8 cellular contexts compared by ENCODE assay signal in the genomic region with DNA sequence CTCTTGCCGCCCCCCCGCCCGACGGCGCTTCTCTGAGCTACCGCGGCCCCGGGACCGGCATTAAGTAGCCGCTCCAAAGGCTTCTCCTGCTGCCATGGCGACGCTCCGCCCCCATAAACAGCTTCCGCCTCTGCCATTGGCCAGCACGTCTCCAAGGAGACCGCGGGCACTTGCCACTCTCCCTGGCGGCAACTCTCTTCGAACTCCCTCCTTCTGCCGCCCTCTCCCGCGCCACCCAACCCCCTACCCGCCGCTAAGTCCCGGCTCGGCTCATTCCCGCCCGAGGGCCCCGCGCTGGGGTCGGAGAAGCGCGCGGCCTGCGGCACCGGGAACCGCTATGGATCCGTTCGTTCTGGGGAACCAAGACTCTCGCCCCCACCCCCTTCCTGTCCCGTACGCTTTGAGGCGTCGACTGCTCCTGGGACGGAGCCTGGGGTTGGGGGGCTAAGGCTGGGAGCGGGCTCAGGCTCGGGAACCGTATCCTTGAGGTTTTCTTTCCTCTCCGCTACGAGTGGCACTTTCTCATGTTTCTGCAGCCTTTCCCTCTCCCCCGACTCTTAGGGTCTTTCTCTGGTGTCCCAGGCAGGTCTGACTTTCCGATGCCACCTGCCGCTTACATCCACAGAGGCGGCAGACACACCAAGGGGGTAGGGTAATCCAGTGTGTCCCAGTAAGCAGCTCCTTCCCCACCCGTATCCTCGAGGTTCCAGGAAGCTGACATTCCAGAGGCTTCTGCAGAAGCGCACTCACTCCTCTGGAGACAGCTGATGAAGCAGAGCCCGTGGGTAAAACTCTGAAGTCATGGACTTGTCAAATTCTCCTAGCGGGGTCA. TPM values are rescaled to one million over a fixed set of nuclear protein-coding genes. Genes with fewer than 3 reads are reported as not detected.
DNase-seq lines count a peak whose midpoint lies in the region; ATAC-seq and TF ChIP-seq lines count a peak whose summit lies in the region.

A gene with protein sequence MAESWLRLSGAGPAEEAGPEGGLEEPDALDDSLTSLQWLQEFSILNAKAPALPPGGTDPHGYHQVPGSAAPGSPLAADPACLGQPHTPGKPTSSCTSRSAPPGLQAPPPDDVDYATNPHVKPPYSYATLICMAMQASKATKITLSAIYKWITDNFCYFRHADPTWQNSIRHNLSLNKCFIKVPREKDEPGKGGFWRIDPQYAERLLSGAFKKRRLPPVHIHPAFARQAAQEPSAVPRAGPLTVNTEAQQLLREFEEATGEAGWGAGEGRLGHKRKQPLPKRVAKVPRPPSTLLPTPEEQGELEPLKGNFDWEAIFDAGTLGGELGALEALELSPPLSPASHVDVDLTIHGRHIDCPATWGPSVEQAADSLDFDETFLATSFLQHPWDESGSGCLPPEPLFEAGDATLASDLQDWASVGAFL (minus strand): TSS at position 34 of the 832 bp plus-strand sequence. CDS start 850 bp downstream, outside the sequence.

- no peaks in the 10 kb centered on the region for H3K9me3 Mint-ChIP-seq in activated naive CD8-positive, alpha-beta T cell treated with anti-CD3 and anti-CD28 coated beads, Interleukin-2, amount 10 ng/mL, durations not matched to agents 7 days and 5 days

- ATAC-seq in activated naive CD8-positive, alpha-beta T cell treated with anti-CD3 and anti-CD28 coated beads, Interleukin-2, amount 10 ng/mL, durations not matched to agents 7 days and 5 days (ENCODE audit: low read depth) = peak; percentile 55

- H3K4me2 ChIP-seq in SU-DHL-6 (ENCODE audit: low read depth, low read length, poor library complexity, severe bottlenecking) (peak within 1 kb of the TSS; percentile 48), parathyroid adenoma (ENCODE audit: low read length) (peak within 1 kb of the TSS; percentile 66)

- H3K27ac ChIP-seq in HEK293 (ENCODE audit: extremely low read depth, low read depth, low read length) (peak within 1 kb of the TSS; percentile 48; the same call in 1 of the 2 replicates), SU-DHL-6 (ENCODE audit: low read depth, low read length) (no peak within 1 kb of the TSS), parathyroid adenoma (no peak within 1 kb of the TSS), thyroid gland (no peak within 1 kb of the TSS)

- H3K4me3 ChIP-seq in HEK293 (ENCODE audit: low read depth, low read length) (peak within 1 kb of the TSS; percentile 27), SU-DHL-6 (ENCODE audit: insufficient read depth, low read length, poor library complexity, severe bottlenecking) (peak within 1 kb of the TSS; percentile 17), parathyroid adenoma (ENCODE audit: low read depth, low read length) (peak within 1 kb of the TSS; percentile 58), thyroid gland (replicated peaks in 1 of 3) (peak within 1 kb of the TSS in 2 of 3 donors; percentile 25 to 38)

- H3K79me2 ChIP-seq in SU-DHL-6 (ENCODE audit: insufficient read depth, low read length) (no peaks in the 10 kb centered on the region), parathyroid adenoma (no peaks in the 10 kb centered on the region)

- H3K9me3 ChIP-seq in HEK293 (ENCODE audit: control insufficient read depth, insufficient read depth, low read depth, low read length) (no peaks in the 10 kb centered on the region), SU-DHL-6 (ENCODE audit: insufficient read depth, low read length) (no peaks in the 10 kb centered on the region), parathyroid adenoma (ENCODE audit: control insufficient read depth, low read length) (no peaks in the 10 kb centered on the region), thyroid gland (no peaks in the 10 kb centered on the region)

- no peaks in the 10 kb centered on the region for H3F3A ChIP-seq in SU-DHL-6 (ENCODE audit: insufficient read depth)

- peaks cover 5% of the 10 kb centered on the region for H3K27me3 Mint-ChIP-seq in activated naive CD8-positive, alpha-beta T cell treated with anti-CD3 and anti-CD28 coated beads, Interleukin-2, amount 10 ng/mL, durations not matched to agents 7 days and 5 days

- TF ChIP-seq CTCF in HEK293 (tag by site-specific recombination; IDR thresholded peaks at IDR 0.05) (no peak), SU-DHL-6 (IDR thresholded peaks at IDR 0.05; ENCODE audit: insufficient read depth, low read length, poor library complexity, severe bottlenecking) (no peak), parathyroid adenoma (IDR thresholded peaks at IDR 0.05) (no peak), thyroid gland (IDR thresholded peaks at IDR 0.05) (no peak)

- intact Hi-C loops in cardiac septum (cut with DNase I) (no loop called here), thyroid gland (cut with DNase I) (no loop called here)

- POLR2A ChIA-PET in HEK293 (lab: Yijun Ruan, JAX) = interaction anchor here (0.6 to 1.5 kb wide), 4 partner anchors 8 to 133 kb away, joined by 3 to 4 read pairs (median 4); no protein-coding TSS in a partner anchor
- POLR2A ChIA-PET in activated naive CD8-positive, alpha-beta T cell treated with anti-CD3 and anti-CD28 coated beads, Interleukin-2, amount 10 ng/mL, durations not matched to agents 7 days and 5 days (lab: Charles Lee) = interaction anchor here (0.7 to 7.9 kb wide), 14 partner anchors 9 to 138 kb away, joined by 3 to 226 read pairs (median 4); a partner anchor contains a TSS

- H3K4me1 Mint-ChIP-seq in activated naive CD8-positive, alpha-beta T cell treated with anti-CD3 and anti-CD28 coated beads, Interleukin-2, amount 10 ng/mL, durations not matched to agents 7 days and 5 days = peaks cover 51% of the 10 kb centered on the region

- H3K36me3 ChIP-seq in HEK293 (ENCODE audit: control insufficient read depth in 2 of 2, insufficient read depth in 1 of 2, low read length in 2 of 2) (peaks cover 0 to 10% of the 10 kb centered on the region in 2 experiments; a peak in 1 of 3 replicates), SU-DHL-6 (ENCODE audit: low read length) (no peaks in the 10 kb centered on the region), parathyroid adenoma (ENCODE audit: control insufficient read depth, insufficient read depth, low read length) (no peaks in the 10 kb centered on the region), thyroid gland (no peaks in the 10 kb centered on the region)

- H3K27me3 ChIP-seq in SU-DHL-6 (ENCODE audit: low read length) = no peaks in the 10 kb centered on the region
- peaks cover 9% of the 10 kb centered on the region for H3K27me3 ChIP-seq in parathyroid adenoma (ENCODE audit: control insufficient read depth, insufficient read depth, low read length)
- H3K27me3 ChIP-seq in thyroid gland = no peaks in the 10 kb centered on the region

- H3K4me1 ChIP-seq in HEK293 (ENCODE audit: control insufficient read depth, insufficient read depth, low read length) (peaks cover 9% of the 10 kb centered on the region), parathyroid adenoma (peaks cover 6% of the 10 kb centered on the region), thyroid gland (peaks cover 33 to 52% of the 10 kb centered on the region in 2 donors)

- CTCF ChIA-PET in HEK293 (lab: Yijun Ruan, JAX) = interaction anchor here (0.6 to 4.3 kb wide), 7 partner anchors 9 to 87 kb away, joined by 4 to 38 read pairs (median 4); no protein-coding TSS in a partner anchor

- 12 to 13% methylated on average over 26 to 31 of the region's 59 CpGs for WGBS in thyroid gland, 2 donors

- H4K20me1 ChIP-seq in SU-DHL-6 (ENCODE audit: low read depth, low read length) = no peaks in the 10 kb centered on the region

- H3K9me2 ChIP-seq in SU-DHL-6 (replicated peaks; ENCODE audit: insufficient read depth, low read length) = no peaks in the 10 kb centered on the region

- H2AFZ ChIP-seq in SU-DHL-6 (ENCODE audit: low read depth, low read length, severe bottlenecking) (peak within 1 kb of the TSS; percentile 71), parathyroid adenoma (peak within 1 kb of the TSS; percentile 40)

- H3K4me3 Mint-ChIP-seq in activated naive CD8-positive, alpha-beta T cell treated with anti-CD3 and anti-CD28 coated beads, Interleukin-2, amount 10 ng/mL, durations not matched to agents 7 days and 5 days = peak within 1 kb of the TSS; percentile 82

- DNase-seq in DMS153 treated with DMSO at 0.1 percent for 48 hours (lab: John Stamatoyannopoulos, UW; ENCODE audit: unreplicated experiment) (peak; percentile 85), NCI-H128 (lab: John Stamatoyannopoulos, UW; ENCODE audit: unreplicated experiment) (peak; percentile 82), cardiac septum (ENCODE audit: low spot score) (peak; percentile 93), thyroid gland (peak; percentile 94 to 96)
- peak; percentile 95 for DNase-seq in activated naive CD8-positive, alpha-beta T cell treated with anti-CD3 and anti-CD28 coated beads, Interleukin-2, amount 10 ng/mL, durations not matched to agents 7 days and 5 days

- peak within 1 kb of the TSS; percentile 18; the same call in 1 of the 2 replicates for H3K9ac ChIP-seq in SU-DHL-6 (ENCODE audit: low read length)
- H3K9ac ChIP-seq in parathyroid adenoma = no peak within 1 kb of the TSS

- TF ChIP-seq POLR2A in thyroid gland (IDR thresholded peaks at IDR 0.05) = no peak

- H3K27ac Mint-ChIP-seq in activated naive CD8-positive, alpha-beta T cell treated with anti-CD3 and anti-CD28 coated beads, Interleukin-2, amount 10 ng/mL, durations not matched to agents 7 days and 5 days = peak within 1 kb of the TSS; percentile 94

- H3K36me3 Mint-ChIP-seq in activated naive CD8-positive, alpha-beta T cell treated with anti-CD3 and anti-CD28 coated beads, Interleukin-2, amount 10 ng/mL, durations not matched to agents 7 days and 5 days = peaks cover 5% of the 10 kb centered on the region

TF ChIP-seq in HEK293, 187 proteins besides CTCF, POLR2A, EP300 and RAD21 (continues in another document):
- TF ChIP-seq SP7 (tag by site-specific recombination; IDR thresholded peaks at IDR 0.05) (peak; percentile 69), ZNF629 (tag by site-specific recombination; IDR thresholded peaks at IDR 0.05) (peak; percentile 65; the same call in 1 of the 2 replicates), ZNF623 (tag by site-specific recombination; IDR thresholded peaks at IDR 0.05) (no peak), ZNF391 (tag by site-specific recombination; IDR thresholded peaks at IDR 0.05; ENCODE audit: borderline replicate concordance, low read depth) (peak; percentile 66; the same call in 1 of the 2 replicates)
- TF ChIP-seq, protein P1, sequence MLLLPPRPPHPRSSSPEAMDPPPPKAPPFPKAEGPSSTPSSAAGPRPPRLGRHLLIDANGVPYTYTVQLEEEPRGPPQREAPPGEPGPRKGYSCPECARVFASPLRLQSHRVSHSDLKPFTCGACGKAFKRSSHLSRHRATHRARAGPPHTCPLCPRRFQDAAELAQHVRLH (tag by site-specific recombination; IDR thresholded peaks at IDR 0.05) = no peak

RNA-seq across cellular contexts. Expression of the gene that starts here (rescaled TPM):
- total RNA-seq in activated naive CD8-positive, alpha-beta T cell treated with anti-CD3 and anti-CD28 coated beads, Interleukin-2, amount 10 ng/mL, durations not matched to agents 7 days and 5 days = 1 to 10 TPM; 5.4 to 5.8 TPM
- total RNA-seq in cardiac septum (not detected), thyroid gland (1 to 10 TPM; 1.1 to 6.5 (median 5.7) TPM)

Comparison
In these comparisons a context has a peak if more than half of its experiments do, and no peak if none do; other contexts are left out.
1. Peak in DNase-seq in cardiac septum; RNA of the gene not detected or under 1 TPM.